ENCODE assay signal across 8 cellular contexts in the genomic region with DNA sequence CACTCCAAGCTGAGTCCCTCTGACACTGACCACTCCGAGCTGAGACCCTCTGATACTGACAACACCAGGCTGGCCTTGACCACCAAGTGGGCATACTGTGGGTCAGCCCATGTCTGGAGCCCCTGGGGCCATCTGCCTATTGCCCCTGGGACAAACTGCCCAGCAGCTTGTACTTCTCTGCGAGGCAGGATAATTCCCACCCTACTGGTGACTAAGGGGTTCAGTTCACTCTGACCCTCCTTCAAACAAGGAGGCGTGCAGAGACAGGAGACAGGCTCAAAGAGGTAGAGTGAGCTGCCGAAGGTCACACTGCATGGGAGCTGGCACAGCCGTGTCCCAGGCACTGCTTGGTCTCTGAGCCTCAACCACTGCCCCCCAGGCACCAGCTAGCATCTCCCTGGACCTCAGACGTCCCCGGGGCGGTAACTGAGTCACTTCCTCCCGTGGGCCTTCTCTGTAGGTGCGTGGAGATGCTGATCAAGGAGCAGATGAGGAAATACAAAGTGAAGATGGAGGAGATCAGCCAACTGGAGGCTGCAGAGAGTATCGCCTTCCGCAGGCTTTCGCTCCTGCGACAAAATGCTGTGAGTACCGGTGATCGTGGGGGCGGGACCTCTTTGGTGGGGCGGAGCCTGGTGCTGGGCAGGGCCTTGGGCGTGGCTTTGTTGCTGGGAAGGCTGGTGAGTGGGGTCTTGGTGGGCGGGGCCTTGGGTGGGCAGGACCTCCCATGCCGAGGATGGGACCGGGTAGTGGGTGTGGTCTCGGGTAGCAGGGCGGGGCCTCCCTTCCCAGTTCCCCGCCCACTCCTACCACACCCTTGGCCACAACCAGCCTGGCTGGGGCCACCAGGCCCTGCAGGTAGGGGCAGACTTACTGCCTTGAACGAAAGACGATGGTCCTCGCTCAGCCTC. TPM values are rescaled to one million over a fixed set of nuclear protein-coding genes. Genes with fewer than 3 reads are reported as not detected.
DNase-seq lines count a peak whose midpoint lies in the region; ATAC-seq and TF ChIP-seq lines count a peak whose summit lies in the region.

No MANE protein-coding gene starts in this region.

- H3K27me3 ChIP-seq in vagina = no peaks in the 10 kb centered on the region

- H3K4me1 Mint-ChIP-seq in activated T-cell treated with anti-CD3 and anti-CD28 coated beads, Interleukin-2, amount 50 U/mL, for 72 hours (ENCODE audit: low read depth) = peaks cover 12% of the 10 kb centered on the region
- peaks cover 14% of the 10 kb centered on the region for H3K4me1 Mint-ChIP-seq in memory B cell

- no peak for TF ChIP-seq POLR2A in NB4 (IDR thresholded peaks at IDR 0.05; ENCODE audit: extremely low read depth, insufficient read length)
- TF ChIP-seq POLR2A in vagina (IDR thresholded peaks at IDR 0.05) = no peak

- H3K36me3 Mint-ChIP-seq in activated T-cell treated with anti-CD3 and anti-CD28 coated beads, Interleukin-2, amount 50 U/mL, for 72 hours (ENCODE audit: insufficient read depth in 2 of 2) = peaks cover 0 to 12% of the 10 kb centered on the region in 2 donors
- H3K36me3 Mint-ChIP-seq in memory B cell = peaks cover 21% of the 10 kb centered on the region

- H3K4me3 Mint-ChIP-seq in activated T-cell treated with anti-CD3 and anti-CD28 coated beads, Interleukin-2, amount 50 U/mL, for 72 hours = no peak overlapping the region
- H3K4me3 Mint-ChIP-seq in memory B cell = no peak overlapping the region

- TF ChIP-seq CTCF in NB4 (IDR thresholded peaks at IDR 0.05; ENCODE audit: low read depth, low read length) (no peak), vagina (IDR thresholded peaks at IDR 0.05) (no peak)

- no peaks in the 10 kb centered on the region for H3K9me3 Mint-ChIP-seq in activated T-cell treated with anti-CD3 and anti-CD28 coated beads, Interleukin-2, amount 50 U/mL, for 72 hours
- no peaks in the 10 kb centered on the region for H3K9me3 Mint-ChIP-seq in memory B cell

- intact Hi-C loops in vagina (cut with DNase I) = loop anchor here (5.0 kb wide), 1 partner anchor 68 kb away; no protein-coding TSS in a partner anchor

- H3K27me3 Mint-ChIP-seq in activated T-cell treated with anti-CD3 and anti-CD28 coated beads, Interleukin-2, amount 50 U/mL, for 72 hours (ENCODE audit: low read depth) = no peaks in the 10 kb centered on the region
- H3K27me3 Mint-ChIP-seq in memory B cell = no peaks in the 10 kb centered on the region

- H3K4me1 ChIP-seq in vagina = peaks cover under 1% of the 10 kb centered on the region

- H3K4me3 ChIP-seq in NB4 (ENCODE audit: low read depth, low read length) (no peak overlapping the region), vagina (no peak overlapping the region)

- ATAC-seq in activated T-cell treated with anti-CD3 and anti-CD28 coated beads, Interleukin-2, amount 50 U/mL, for 72 hours (replicated peaks in 1 of 2) = peak; percentile 53 to 54
- ATAC-seq in memory B cell (ENCODE audit: low read depth) (peak; percentile 60), GM18858 (IDR thresholded peaks at IDR 0.05; ENCODE audit: unreplicated experiment) (no peak), GM19351 (IDR thresholded peaks at IDR 0.05; ENCODE audit: unreplicated experiment) (no peak)

- no peaks in the 10 kb centered on the region for H3K9me3 ChIP-seq in vagina

- H3K36me3 ChIP-seq in vagina = peaks cover 0 to 37% of the 10 kb centered on the region in 2 donors

- H3K27ac ChIP-seq in vagina = no peak overlapping the region

- DNase-seq in NCI-H1436 (lab: John Stamatoyannopoulos, UW) (peak; percentile 5), NCI-H1436 treated with DMSO at 0.1 percent for 48 hours (lab: John Stamatoyannopoulos, UW) (no peak), NB4 (ENCODE audit: low read depth) (peak; percentile 76), memory B cell (ENCODE audit: low spot score in 2 of 2) (peak; percentile 32 to 44), vagina (ENCODE audit: extremely low spot score in 2 of 2) (no peak)
- DNase-seq in activated T-cell treated with anti-CD3 and anti-CD28 coated beads, Interleukin-2, amount 50 U/mL, for 72 hours = peak; percentile 54 to 60

- H3K27ac Mint-ChIP-seq in activated T-cell treated with anti-CD3 and anti-CD28 coated beads, Interleukin-2, amount 50 U/mL, for 72 hours = peak overlapping the region; percentile 12
- H3K27ac Mint-ChIP-seq in memory B cell = peak overlapping the region; percentile 73

RNA-seq across cellular contexts. Expression of a gene that starts 5.8 kb away (rescaled TPM):
- total RNA-seq in activated T-cell treated with anti-CD3 and anti-CD28 coated beads, Interleukin-2, amount 50 U/mL, for 72 hours = 10 to 100 TPM; 27.2 to 32.8 TPM
- 30.9 TPM for total RNA-seq in vagina

RNA-seq across cellular contexts. Expression of a gene that starts 16.6 kb away (rescaled TPM):
- total RNA-seq in activated T-cell treated with anti-CD3 and anti-CD28 coated beads, Interleukin-2, amount 50 U/mL, for 72 hours = 10 to 100 TPM; 19.3 to 19.4 TPM
- total RNA-seq in vagina = 24.1 TPM

RNA-seq across cellular contexts. Expression of a gene that starts 36.3 kb away (rescaled TPM):
- 1 to 10 TPM; 4.7 to 6.4 TPM for total RNA-seq in activated T-cell treated with anti-CD3 and anti-CD28 coated beads, Interleukin-2, amount 50 U/mL, for 72 hours
- 41.3 TPM for total RNA-seq in vagina

RNA-seq across cellular contexts. Expression of a gene that starts 55.2 kb away (rescaled TPM):
- under 1 TPM; 0.19 to 0.46 TPM for total RNA-seq in activated T-cell treated with anti-CD3 and anti-CD28 coated beads, Interleukin-2, amount 50 U/mL, for 72 hours
- 20.4 TPM for total RNA-seq in vagina

RNA-seq across cellular contexts. Expression of a gene that starts 57.9 kb away (rescaled TPM):
- 10 to 100 TPM; 86.6 to 96.1 TPM for total RNA-seq in activated T-cell treated with anti-CD3 and anti-CD28 coated beads, Interleukin-2, amount 50 U/mL, for 72 hours
- total RNA-seq in vagina = 59.7 TPM

Comparison
In these comparisons a context has a peak if more than half of its experiments do, and no peak if none do; other contexts are left out.
1. DNase-seq: peak in NCI-H1436 (single experiment), NB4 (single experiment), activated T-cell treated with anti-CD3 and anti-CD28 coated beads, Interleukin-2, amount 50 U/mL, for 72 hours (2 of 2) and memory B cell (2 of 2); none in NCI-H1436 treated with DMSO at 0.1 percent for 48 hours (single experiment) and vagina (0 of 2).
2. ATAC-seq: peak in activated T-cell treated with anti-CD3 and anti-CD28 coated beads, Interleukin-2, amount 50 U/mL, for 72 hours (2 of 2) and memory B cell (single experiment); none in GM18858 (single experiment) and GM19351 (single experiment).